Comparison of ENCODE assay signal across 15 cellular contexts in genomic region chr11:30423886-30424285, GRCh38.
DNase-seq lines count a peak whose midpoint lies in the region; ATAC-seq and TF ChIP-seq lines count a peak whose summit lies in the region.
"Had no signal": no experiment of that assay in that cellular context is flagged by ENCODE, and none has a peak within 500 bp of the region (broad histone marks: within the 10 kb centered on the region; RNA-seq: fewer than 3 reads in every experiment).

No MANE protein-coding gene starts in this region.

- peaks cover 17% of the 10 kb centered on the region for H3K4me1 ChIP-seq in GM23338 (ENCODE audit: insufficient read depth)
- H3K4me1 ChIP-seq in prostate gland (replicated peaks), result peaks cover 22% of the 10 kb centered on the region
- no peaks in the 10 kb centered on the region for H3K4me1 ChIP-seq in effector memory CD4-positive, alpha-beta T cell (ENCODE audit: control insufficient read depth, insufficient read depth, low read length, poor library complexity, severe bottlenecking)
- H3K4me1 ChIP-seq in right lobe of liver, result peaks cover 0 to 14% (median 6%) of the 10 kb centered on the region in 4 donors
- H3K4me1 ChIP-seq: Peyer's patch had no signal

- WGBS in prostate gland, result 74% methylated on average over 6 of the region's 6 CpGs
- WGBS in right lobe of liver (ENCODE audit: insufficient coverage, low coverage, low lambda C conversion rate, missing lambda C conversion rate), result 90% methylated on average over 6 of the region's 6 CpGs

- H3K4me1 Mint-ChIP-seq in GM23338, result peaks cover 33% of the 10 kb centered on the region
- H3K4me1 Mint-ChIP-seq: CD8-positive, alpha-beta memory T cell had no signal

- no peaks in the 10 kb centered on the region for H3K9me3 Mint-ChIP-seq in GM23338
- H3K9me3 Mint-ChIP-seq: CD8-positive, alpha-beta memory T cell had no signal

- H3K27ac ChIP-seq in GM23338 (ENCODE audit: low read depth) (no peak overlapping the region), VCaP (peak overlapping the region; percentile 93), prostate gland (peak overlapping the region; percentile 58 to 76), right lobe of liver (no peak overlapping the region)
- H3K27ac ChIP-seq in effector memory CD4-positive, alpha-beta T cell (ENCODE audit: insufficient read depth, low read length, poor library complexity, severe bottlenecking), result no peak overlapping the region
- H3K27ac ChIP-seq: Peyer's patch had no signal

- no peaks in the 10 kb centered on the region for H3K79me2 ChIP-seq in GM23338 (replicated peaks; ENCODE audit: insufficient read depth)

- no peak for TF ChIP-seq POLR2A in prostate gland (IDR thresholded peaks at IDR 0.05)
- no peak for TF ChIP-seq POLR2A in right lobe of liver (IDR thresholded peaks at IDR 0.05)

- intact Hi-C loops in prostate gland (cut with DNase I), result no loop called here
- intact Hi-C loops in right lobe of liver (cut with DNase I), result no loop called here

- H4K20me1 ChIP-seq in GM23338 (replicated peaks; ENCODE audit: insufficient read depth), result no peaks in the 10 kb centered on the region

- H3F3A ChIP-seq in GM23338 (replicated peaks; ENCODE audit: low read depth), result no peaks in the 10 kb centered on the region

- no peak overlapping the region for H3K4me2 ChIP-seq in GM23338

- H3K27me3 ChIP-seq in GM23338 (ENCODE audit: insufficient read depth) (no peaks in the 10 kb centered on the region), prostate gland (replicated peaks; ENCODE audit: insufficient read depth) (no peaks in the 10 kb centered on the region), right lobe of liver (no peaks in the 10 kb centered on the region)
- no peaks in the 10 kb centered on the region for H3K27me3 ChIP-seq in effector memory CD4-positive, alpha-beta T cell (replicated peaks; ENCODE audit: control insufficient read depth, insufficient read depth, low read length, poor library complexity, severe bottlenecking)
- H3K27me3 ChIP-seq: Peyer's patch had no signal

- no peak overlapping the region for H2AFZ ChIP-seq in GM23338

- H3K36me3 Mint-ChIP-seq in GM23338 (ENCODE audit: low read depth), result no peaks in the 10 kb centered on the region

- DNase-seq in GM23338 (ENCODE audit: low spot score), result no peak
- DNase-seq in kidney tubule cell (ENCODE audit: low spot score), result peak; percentile 95
- no peak for DNase-seq in prostate gland (ENCODE audit: low spot score)
- no peak for DNase-seq in activated CD4-positive, alpha-beta T cell treated with anti-CD3 and anti-CD28 coated beads, Interleukin-2, amount 50 U/mL, for 48 hours
- DNase-seq in effector memory CD4-positive, alpha-beta T cell, result no peak
- DNase-seq in activated CD4-positive, alpha-beta T cell treated with anti-CD3 and anti-CD28 coated beads for 48 hours, result no peak
- no peak for DNase-seq in right lobe of liver
- DNase-seq: CD8-positive, alpha-beta memory T cell; KG1; NCI-H1092; NCI-H1694; NCI-H2107; NCI-H774; Peyer's patch had no signal

- H3K36me3 ChIP-seq in GM23338 (ENCODE audit: insufficient read depth) (no peaks in the 10 kb centered on the region), prostate gland (no peaks in the 10 kb centered on the region), right lobe of liver (no peaks in the 10 kb centered on the region)
- no peaks in the 10 kb centered on the region for H3K36me3 ChIP-seq in effector memory CD4-positive, alpha-beta T cell (ENCODE audit: control insufficient read depth, insufficient read depth, low read length)
- H3K36me3 ChIP-seq: Peyer's patch had no signal

- H3K4me3 Mint-ChIP-seq in GM23338, result no peak overlapping the region
- H3K4me3 Mint-ChIP-seq: CD8-positive, alpha-beta memory T cell had no signal

- ATAC-seq in GM23338 (0 out of 3 replicates have a peak, but pooled peaks have one; percentile 15), right lobe of liver (no peak)

- no peak overlapping the region; the same call in 1 of the 2 replicates for H3K27ac Mint-ChIP-seq in GM23338

- H3K9me2 ChIP-seq in GM23338 (ENCODE audit: insufficient read depth), result no peaks in the 10 kb centered on the region

- H3K27me3 Mint-ChIP-seq in GM23338 (ENCODE audit: insufficient read depth, low read depth, poor library complexity), result peaks cover 1% of the 10 kb centered on the region

- no peak overlapping the region for H3K4me3 ChIP-seq in GM23338
- no peak overlapping the region for H3K4me3 ChIP-seq in prostate gland
- H3K4me3 ChIP-seq in effector memory CD4-positive, alpha-beta T cell (ENCODE audit: insufficient read depth, low read depth, low read length, poor library complexity, severe bottlenecking), result no peak overlapping the region
- H3K4me3 ChIP-seq in right lobe of liver, result peak overlapping the region in 1 of 3 donors; percentile 2
- H3K4me3 ChIP-seq: Peyer's patch had no signal

- H3K9me3 ChIP-seq in prostate gland, result no peaks in the 10 kb centered on the region
- no peaks in the 10 kb centered on the region for H3K9me3 ChIP-seq in effector memory CD4-positive, alpha-beta T cell (ENCODE audit: control insufficient read depth, low read length)
- no peaks in the 10 kb centered on the region for H3K9me3 ChIP-seq in right lobe of liver
- H3K9me3 ChIP-seq: Peyer's patch had no signal

- TF ChIP-seq CTCF in GM23338 (conservative IDR thresholded peaks at IDR 0.05; ENCODE audit: low read depth in 2 of 2) (no peak), VCaP (conservative IDR thresholded peaks at IDR 0.05) (no peak), prostate gland (IDR thresholded peaks at IDR 0.05) (no peak), right lobe of liver (IDR thresholded peaks at IDR 0.05) (no peak)

TF ChIP-seq in GM23338, 12 proteins besides CTCF, POLR2A, EP300 and RAD21:
- TF ChIP-seq EZH2phosphoT487 (IDR thresholded peaks at IDR 0.05; ENCODE audit: unreplicated experiment) (no peak), CREB1 (CRISPR knock-in tag; IDR thresholded peaks at IDR 0.05; ENCODE audit: low read depth) (no peak)

Comparison
In these comparisons a context has a peak if more than half of its experiments do, and no peak if none do; other contexts are left out.
1. H3K27ac ChIP-seq: peak in VCaP (single experiment) and prostate gland (2 of 2); none in GM23338 (single experiment), effector memory CD4-positive, alpha-beta T cell (single experiment) and right lobe of liver (0 of 3).